ENCODE assay signal across 1 cellular context in the genomic region with DNA sequence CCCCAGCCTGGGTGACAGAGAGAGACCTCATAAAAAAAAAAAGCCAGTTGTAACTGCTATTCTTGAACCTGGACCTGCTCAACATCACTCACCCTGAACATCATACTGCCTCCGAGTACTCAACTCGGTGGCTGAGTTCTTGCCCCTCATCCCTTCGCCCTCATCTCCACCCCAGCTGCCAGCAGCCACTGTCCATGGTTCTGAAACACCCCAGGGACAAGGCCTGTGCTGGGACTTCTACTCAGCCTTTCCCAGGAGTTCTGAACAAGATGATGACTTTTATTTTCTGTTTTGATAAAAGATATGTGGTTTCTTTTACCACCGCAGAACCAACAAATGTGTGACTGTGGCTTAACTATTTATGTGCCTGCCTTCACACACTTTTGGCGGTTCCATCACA.
TF ChIP-seq lines count a peak whose summit lies in the region.

No MANE protein-coding gene starts in this region.

TF ChIP-seq in WTC11, 78 proteins besides CTCF, POLR2A, EP300 and RAD21 (continued from another document):
- TF ChIP-seq, protein P1, sequence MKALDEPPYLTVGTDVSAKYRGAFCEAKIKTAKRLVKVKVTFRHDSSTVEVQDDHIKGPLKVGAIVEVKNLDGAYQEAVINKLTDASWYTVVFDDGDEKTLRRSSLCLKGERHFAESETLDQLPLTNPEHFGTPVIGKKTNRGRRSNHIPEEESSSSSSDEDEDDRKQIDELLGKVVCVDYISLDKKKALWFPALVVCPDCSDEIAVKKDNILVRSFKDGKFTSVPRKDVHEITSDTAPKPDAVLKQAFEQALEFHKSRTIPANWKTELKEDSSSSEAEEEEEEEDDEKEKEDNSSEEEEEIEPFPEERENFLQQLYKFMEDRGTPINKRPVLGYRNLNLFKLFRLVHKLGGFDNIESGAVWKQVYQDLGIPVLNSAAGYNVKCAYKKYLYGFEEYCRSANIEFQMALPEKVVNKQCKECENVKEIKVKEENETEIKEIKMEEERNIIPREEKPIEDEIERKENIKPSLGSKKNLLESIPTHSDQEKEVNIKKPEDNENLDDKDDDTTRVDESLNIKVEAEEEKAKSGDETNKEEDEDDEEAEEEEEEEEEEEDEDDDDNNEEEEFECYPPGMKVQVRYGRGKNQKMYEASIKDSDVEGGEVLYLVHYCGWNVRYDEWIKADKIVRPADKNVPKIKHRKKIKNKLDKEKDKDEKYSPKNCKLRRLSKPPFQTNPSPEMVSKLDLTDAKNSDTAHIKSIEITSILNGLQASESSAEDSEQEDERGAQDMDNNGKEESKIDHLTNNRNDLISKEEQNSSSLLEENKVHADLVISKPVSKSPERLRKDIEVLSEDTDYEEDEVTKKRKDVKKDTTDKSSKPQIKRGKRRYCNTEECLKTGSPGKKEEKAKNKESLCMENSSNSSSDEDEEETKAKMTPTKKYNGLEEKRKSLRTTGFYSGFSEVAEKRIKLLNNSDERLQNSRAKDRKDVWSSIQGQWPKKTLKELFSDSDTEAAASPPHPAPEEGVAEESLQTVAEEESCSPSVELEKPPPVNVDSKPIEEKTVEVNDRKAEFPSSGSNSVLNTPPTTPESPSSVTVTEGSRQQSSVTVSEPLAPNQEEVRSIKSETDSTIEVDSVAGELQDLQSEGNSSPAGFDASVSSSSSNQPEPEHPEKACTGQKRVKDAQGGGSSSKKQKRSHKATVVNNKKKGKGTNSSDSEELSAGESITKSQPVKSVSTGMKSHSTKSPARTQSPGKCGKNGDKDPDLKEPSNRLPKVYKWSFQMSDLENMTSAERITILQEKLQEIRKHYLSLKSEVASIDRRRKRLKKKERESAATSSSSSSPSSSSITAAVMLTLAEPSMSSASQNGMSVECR (CRISPR knock-in tag; IDR thresholded peaks at IDR 0.05; ENCODE audit: borderline replicate concordance): 0 out of 2 replicates have a peak, but pooled peaks have one; percentile 54
- TF ChIP-seq SMAD3 (CRISPR knock-in tag; IDR thresholded peaks at IDR 0.05; ENCODE audit: borderline replicate concordance): 0 out of 2 replicates have a peak, but pooled peaks have one; percentile 67
- TF ChIP-seq FOXP1 (CRISPR knock-in tag; IDR thresholded peaks at IDR 0.05; ENCODE audit: borderline replicate concordance): 0 out of 2 replicates have a peak, but pooled peaks have one; percentile 52
- no peak for TF ChIP-seq ETV6 (CRISPR knock-in tag; IDR thresholded peaks at IDR 0.05)
- TF ChIP-seq CREB1 (CRISPR knock-in tag; IDR thresholded peaks at IDR 0.05): no peak
- TF ChIP-seq, protein P2, sequence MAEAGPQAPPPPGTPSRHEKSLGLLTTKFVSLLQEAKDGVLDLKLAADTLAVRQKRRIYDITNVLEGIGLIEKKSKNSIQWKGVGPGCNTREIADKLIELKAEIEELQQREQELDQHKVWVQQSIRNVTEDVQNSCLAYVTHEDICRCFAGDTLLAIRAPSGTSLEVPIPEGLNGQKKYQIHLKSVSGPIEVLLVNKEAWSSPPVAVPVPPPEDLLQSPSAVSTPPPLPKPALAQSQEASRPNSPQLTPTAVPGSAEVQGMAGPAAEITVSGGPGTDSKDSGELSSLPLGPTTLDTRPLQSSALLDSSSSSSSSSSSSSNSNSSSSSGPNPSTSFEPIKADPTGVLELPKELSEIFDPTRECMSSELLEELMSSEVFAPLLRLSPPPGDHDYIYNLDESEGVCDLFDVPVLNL (CRISPR knock-in tag; IDR thresholded peaks at IDR 0.05; ENCODE audit: borderline replicate concordance, low read depth): 0 out of 2 replicates have a peak, but pooled peaks have one; percentile 9
- no peak for TF ChIP-seq FOXJ3 (CRISPR knock-in tag; IDR thresholded peaks at IDR 0.05; ENCODE audit: borderline replicate concordance)
- TF ChIP-seq, protein P3, sequence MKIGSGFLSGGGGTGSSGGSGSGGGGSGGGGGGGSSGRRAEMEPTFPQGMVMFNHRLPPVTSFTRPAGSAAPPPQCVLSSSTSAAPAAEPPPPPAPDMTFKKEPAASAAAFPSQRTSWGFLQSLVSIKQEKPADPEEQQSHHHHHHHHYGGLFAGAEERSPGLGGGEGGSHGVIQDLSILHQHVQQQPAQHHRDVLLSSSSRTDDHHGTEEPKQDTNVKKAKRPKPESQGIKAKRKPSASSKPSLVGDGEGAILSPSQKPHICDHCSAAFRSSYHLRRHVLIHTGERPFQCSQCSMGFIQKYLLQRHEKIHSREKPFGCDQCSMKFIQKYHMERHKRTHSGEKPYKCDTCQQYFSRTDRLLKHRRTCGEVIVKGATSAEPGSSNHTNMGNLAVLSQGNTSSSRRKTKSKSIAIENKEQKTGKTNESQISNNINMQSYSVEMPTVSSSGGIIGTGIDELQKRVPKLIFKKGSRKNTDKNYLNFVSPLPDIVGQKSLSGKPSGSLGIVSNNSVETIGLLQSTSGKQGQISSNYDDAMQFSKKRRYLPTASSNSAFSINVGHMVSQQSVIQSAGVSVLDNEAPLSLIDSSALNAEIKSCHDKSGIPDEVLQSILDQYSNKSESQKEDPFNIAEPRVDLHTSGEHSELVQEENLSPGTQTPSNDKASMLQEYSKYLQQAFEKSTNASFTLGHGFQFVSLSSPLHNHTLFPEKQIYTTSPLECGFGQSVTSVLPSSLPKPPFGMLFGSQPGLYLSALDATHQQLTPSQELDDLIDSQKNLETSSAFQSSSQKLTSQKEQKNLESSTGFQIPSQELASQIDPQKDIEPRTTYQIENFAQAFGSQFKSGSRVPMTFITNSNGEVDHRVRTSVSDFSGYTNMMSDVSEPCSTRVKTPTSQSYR (CRISPR knock-in tag; IDR thresholded peaks at IDR 0.05): no peak
- peak; percentile 56; the same call in 1 of the 2 replicates for TF ChIP-seq TEAD4 (CRISPR knock-in tag; IDR thresholded peaks at IDR 0.05)
- TF ChIP-seq TP53 (CRISPR knock-in tag; IDR thresholded peaks at IDR 0.05): peak; percentile 87; the same call in 1 of the 2 replicates
- no peak for TF ChIP-seq GABPB1 (CRISPR knock-in tag; IDR thresholded peaks at IDR 0.05)
- TF ChIP-seq, protein P4, sequence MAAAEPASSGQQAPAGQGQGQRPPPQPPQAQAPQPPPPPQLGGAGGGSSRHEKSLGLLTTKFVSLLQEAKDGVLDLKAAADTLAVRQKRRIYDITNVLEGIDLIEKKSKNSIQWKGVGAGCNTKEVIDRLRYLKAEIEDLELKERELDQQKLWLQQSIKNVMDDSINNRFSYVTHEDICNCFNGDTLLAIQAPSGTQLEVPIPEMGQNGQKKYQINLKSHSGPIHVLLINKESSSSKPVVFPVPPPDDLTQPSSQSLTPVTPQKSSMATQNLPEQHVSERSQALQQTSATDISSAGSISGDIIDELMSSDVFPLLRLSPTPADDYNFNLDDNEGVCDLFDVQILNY (CRISPR knock-in tag; IDR thresholded peaks at IDR 0.05): no peak
- TF ChIP-seq, protein P5, sequence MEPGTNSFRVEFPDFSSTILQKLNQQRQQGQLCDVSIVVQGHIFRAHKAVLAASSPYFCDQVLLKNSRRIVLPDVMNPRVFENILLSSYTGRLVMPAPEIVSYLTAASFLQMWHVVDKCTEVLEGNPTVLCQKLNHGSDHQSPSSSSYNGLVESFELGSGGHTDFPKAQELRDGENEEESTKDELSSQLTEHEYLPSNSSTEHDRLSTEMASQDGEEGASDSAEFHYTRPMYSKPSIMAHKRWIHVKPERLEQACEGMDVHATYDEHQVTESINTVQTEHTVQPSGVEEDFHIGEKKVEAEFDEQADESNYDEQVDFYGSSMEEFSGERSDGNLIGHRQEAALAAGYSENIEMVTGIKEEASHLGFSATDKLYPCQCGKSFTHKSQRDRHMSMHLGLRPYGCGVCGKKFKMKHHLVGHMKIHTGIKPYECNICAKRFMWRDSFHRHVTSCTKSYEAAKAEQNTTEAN (CRISPR knock-in tag; IDR thresholded peaks at IDR 0.05): peak; percentile 21; the same call in 1 of the 2 replicates
